Comparison of ENCODE assay signal across 8 cellular contexts in the genomic region with DNA sequence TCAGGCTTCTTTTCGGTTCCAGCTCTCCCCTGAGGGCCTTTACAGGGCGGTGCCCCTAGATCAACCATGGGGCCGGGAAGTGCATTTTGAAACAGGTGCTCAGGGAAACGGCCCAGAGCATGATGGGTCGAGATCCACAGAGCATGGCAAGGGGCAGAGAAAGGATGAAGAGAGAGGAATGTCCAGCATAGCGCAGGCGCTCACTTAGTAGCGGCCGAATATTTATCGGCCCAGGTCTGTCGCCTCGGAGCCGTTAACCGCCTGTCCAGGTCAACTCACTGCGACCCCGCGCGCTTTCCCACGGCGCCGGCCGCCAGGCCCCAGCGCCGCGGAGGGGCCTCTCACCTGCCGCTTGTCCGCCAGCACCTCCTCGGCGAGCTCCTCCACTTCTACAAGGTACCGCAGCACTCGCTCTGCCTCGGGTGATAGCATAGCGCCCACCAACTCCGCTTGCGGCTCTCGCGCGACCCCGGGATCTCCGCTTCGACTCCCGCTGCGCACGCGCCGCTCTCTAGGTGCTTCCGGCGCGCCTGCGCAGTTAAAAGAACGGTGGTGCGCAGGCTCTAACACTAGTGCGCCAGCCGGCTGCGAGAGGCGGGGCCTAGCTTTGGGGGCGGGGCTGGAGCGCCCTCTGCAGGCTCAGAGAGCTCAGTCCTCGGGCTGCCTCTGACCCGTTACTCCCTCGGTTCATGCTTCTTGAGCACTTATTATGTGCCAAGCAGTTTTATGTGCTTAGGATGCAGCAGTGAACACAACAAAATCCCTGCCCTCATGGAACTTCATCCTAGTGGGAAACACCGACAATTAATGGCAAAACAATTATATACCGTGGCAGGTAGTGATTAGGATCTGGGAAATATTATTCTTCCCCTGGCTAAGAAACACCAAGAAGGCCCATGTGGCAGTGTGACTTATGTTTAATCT. TPM values are rescaled to one million over a fixed set of nuclear protein-coding genes. Genes with fewer than 3 reads are reported as not detected.
DNase-seq lines count a peak whose midpoint lies in the region; ATAC-seq, FAIRE-seq and TF ChIP-seq lines count a peak whose summit lies in the region.

A gene (minus strand): TSS at position 517 of the 924 bp plus-strand sequence. CDS start 85 bp downstream, at position 432.

- peak; percentile 97 to 98 for ATAC-seq in natural killer cell treated with Interleukin-12 subunit alpha and Interleukin-12 subunit beta and Interleukin-15 and Interleukin-18, amount 100 ng/mL, for 72 hours

- peak; percentile 77 for TF ChIP-seq POLR2A in H54 (IDR thresholded peaks at IDR 0.05; ENCODE audit: low read depth, low read length)

- FAIRE-seq in G401.6 (lab: Jason Lieb, UNC) (peak; percentile 90), H54 (lab: Jason Lieb, UNC) (no peak)

- peak within 1 kb of the TSS; percentile 98 for H3K4me3 Mint-ChIP-seq in natural killer cell treated with Interleukin-12 subunit alpha and Interleukin-12 subunit beta and Interleukin-15 and Interleukin-18, amount 100 ng/mL, for 72 hours

- H3K36me3 Mint-ChIP-seq in natural killer cell treated with Interleukin-12 subunit alpha and Interleukin-12 subunit beta and Interleukin-15 and Interleukin-18, amount 100 ng/mL, for 72 hours: peaks cover 16% of the 10 kb centered on the region

- peaks cover 15 to 23% of the 10 kb centered on the region in 2 donors for H3K27me3 Mint-ChIP-seq in natural killer cell treated with Interleukin-12 subunit alpha and Interleukin-12 subunit beta and Interleukin-15 and Interleukin-18, amount 100 ng/mL, for 72 hours

- peaks cover 30 to 33% of the 10 kb centered on the region in 2 donors for H3K4me1 Mint-ChIP-seq in natural killer cell treated with Interleukin-12 subunit alpha and Interleukin-12 subunit beta and Interleukin-15 and Interleukin-18, amount 100 ng/mL, for 72 hours (ENCODE audit: low read depth in 2 of 2)

- peak within 1 kb of the TSS; percentile 86 to 91 for H3K27ac Mint-ChIP-seq in natural killer cell treated with Interleukin-12 subunit alpha and Interleukin-12 subunit beta and Interleukin-15 and Interleukin-18, amount 100 ng/mL, for 72 hours

- H3K4me3 ChIP-seq in LNCaP clone FGC (ENCODE audit: low read depth, low read length): peak within 1 kb of the TSS; percentile 99
- peak within 1 kb of the TSS; percentile 94 for H3K4me3 ChIP-seq in fibroblast of pulmonary artery (replicated peaks; ENCODE audit: low read depth, low read length)

- TF ChIP-seq CTCF in LNCaP clone FGC (IDR thresholded peaks at IDR 0.05; ENCODE audit: control insufficient read depth, extremely low read depth, insufficient read depth) (peak; percentile 93), fibroblast of pulmonary artery (IDR thresholded peaks at IDR 0.05; ENCODE audit: low read length, missing control alignments) (peak; percentile 89)

- no peaks in the 10 kb centered on the region for H3K9me3 Mint-ChIP-seq in natural killer cell treated with Interleukin-12 subunit alpha and Interleukin-12 subunit beta and Interleukin-15 and Interleukin-18, amount 100 ng/mL, for 72 hours

- DNase-seq in H54 (ENCODE audit: insufficient read length, low spot score) (peak; percentile 90), LNCaP clone FGC (ENCODE audit: low read depth) (peak; percentile 75), RPMI8226 (peak; percentile 98), fibroblast of pulmonary artery (ENCODE audit: low read depth) (peak; percentile 96)
- DNase-seq in activated T-helper 1 cell treated with anti-CD3 and anti-CD28 coated beads, Interleukin-2, amount 50 U/mL, for 16 hours (ENCODE audit: low read depth in 1 of 2, low spot score in 1 of 2): peak; percentile 95 to 96
- peak; percentile 96 for DNase-seq in natural killer cell treated with Interleukin-12 subunit alpha and Interleukin-12 subunit beta and Interleukin-15 and Interleukin-18, amount 100 ng/mL, for 72 hours (ENCODE audit: low spot score)
- peak; percentile 94 for DNase-seq in stimulated activated naive CD4-positive, alpha-beta T cell treated with Interleukin-2 at 50 U/mL for 16 hours (lab: John Stamatoyannopoulos, UW)

RNA-seq across cellular contexts. Expression of the gene that starts here (rescaled TPM):
- total RNA-seq in natural killer cell treated with Interleukin-12 subunit alpha and Interleukin-12 subunit beta and Interleukin-15 and Interleukin-18, amount 100 ng/mL, for 72 hours: 10 to 100 TPM; 15.6 to 18.7 TPM

Comparison
In these comparisons a context has a peak if more than half of its experiments do, and no peak if none do; other contexts are left out.
1. Peak in every context shown above with its lines: DNase-seq, ATAC-seq and H3K4me3 ChIP-seq.